ENCODE assay signal across 20 cellular contexts in the genomic region with DNA sequence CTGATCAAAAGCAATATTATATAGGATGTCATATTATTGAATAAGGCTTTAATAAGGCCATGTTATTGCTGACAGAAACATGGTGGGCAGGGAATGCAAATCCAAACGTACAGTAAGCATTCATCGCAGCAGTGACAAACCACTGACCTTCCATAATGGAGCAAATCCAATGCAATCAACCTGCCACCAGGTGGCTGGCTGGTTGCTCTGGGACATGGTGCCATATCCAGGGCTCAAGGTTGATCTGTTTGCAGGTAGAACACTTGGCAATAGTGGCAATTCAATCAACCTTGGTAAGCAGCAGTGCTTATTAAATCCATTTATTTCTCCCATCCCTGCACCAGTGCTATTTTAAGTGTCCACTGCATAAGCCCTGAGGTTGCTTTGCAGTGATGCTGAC.
DNase-seq lines count a peak whose midpoint lies in the region; ATAC-seq and TF ChIP-seq lines count a peak whose summit lies in the region.
"Had no signal": no experiment of that assay in that cellular context is flagged by ENCODE, and none has a peak within 500 bp of the region (broad histone marks: within the 10 kb centered on the region; RNA-seq: fewer than 3 reads in every experiment).

No MANE protein-coding gene starts in this region.

- intact Hi-C loops in Caco-2 (cut with micrococcal nuclease; ENCODE audit: unreplicated experiment) = loop anchor here (1.0 kb wide), 1 partner anchor 134 kb away; no protein-coding TSS in a partner anchor
- intact Hi-C loops in PC-9 (cut with micrococcal nuclease; ENCODE audit: unreplicated experiment) = no loop called here

- H3K4me3 ChIP-seq in Caco-2 (ENCODE audit: low read depth, low read length) (no peak overlapping the region), GM12875 (ENCODE audit: low read depth, low read length) (no peak overlapping the region), NT2/D1 (ENCODE audit: insufficient read length, low read depth) (no peak overlapping the region), fibroblast of villous mesenchyme (ENCODE audit: low read depth, low read length) (no peak overlapping the region), PC-9 (no peak overlapping the region)
- H3K4me3 ChIP-seq: left lung, upper lobe of right lung had no signal

- no peaks in the 10 kb centered on the region for H3K79me2 ChIP-seq in PC-9 (ENCODE audit: low read depth)

- no peak overlapping the region for H3K4me2 ChIP-seq in PC-9

- no peak overlapping the region for H3K4me3 Mint-ChIP-seq in Caco-2 (ENCODE audit: unreplicated experiment)
- H3K4me3 Mint-ChIP-seq: activated naive CD8-positive, alpha-beta T cell treated with anti-CD3 and anti-CD28 coated beads, Interleukin-2, amount 10 ng/mL, durations not matched to agents 7 days and 5 days; naive thymus-derived CD4-positive, alpha-beta T cell; T-cell had no signal

- H3K4me1 ChIP-seq in Caco-2 (no peaks in the 10 kb centered on the region), NT2/D1 (ENCODE audit: insufficient read depth, insufficient read length) (no peaks in the 10 kb centered on the region), PC-9 (replicated peaks; ENCODE audit: insufficient read depth) (no peaks in the 10 kb centered on the region)
- H3K4me1 ChIP-seq: left lung, upper lobe of right lung had no signal

- H2AFZ ChIP-seq in PC-9 = no peak overlapping the region

- H3K27ac ChIP-seq in PC-9 = no peak overlapping the region
- H3K27ac ChIP-seq: left lung, upper lobe of right lung had no signal

- H3K27me3 ChIP-seq in Caco-2 (replicated peaks; ENCODE audit: control insufficient read depth, insufficient read depth, low read length) = no peaks in the 10 kb centered on the region; the same call in 1 of the 2 replicates
- H3K27me3 ChIP-seq in NT2/D1 (ENCODE audit: insufficient read depth, insufficient read length) = no peaks in the 10 kb centered on the region
- H3K27me3 ChIP-seq in PC-9 (ENCODE audit: insufficient read depth, low read depth) = no peaks in the 10 kb centered on the region
- H3K27me3 ChIP-seq: left lung, upper lobe of right lung had no signal

- H3K9me3 Mint-ChIP-seq in Caco-2 (ENCODE audit: unreplicated experiment) = no peaks in the 10 kb centered on the region
- H3K9me3 Mint-ChIP-seq: naive thymus-derived CD4-positive, alpha-beta T cell; T-cell had no signal

- H3K9ac ChIP-seq in NT2/D1 (ENCODE audit: insufficient read length, low read depth) = no peak overlapping the region

- H3K4me1 Mint-ChIP-seq in Caco-2 (ENCODE audit: low read depth, unreplicated experiment) = no peaks in the 10 kb centered on the region

- H3K9me2 ChIP-seq in PC-9 (ENCODE audit: insufficient read depth) = no peaks in the 10 kb centered on the region

- CTCF ChIA-PET in Caco-2 (lab: Charles Lee) = no interaction called here
- CTCF ChIA-PET in PC-9 (lab: Charles Lee) = no interaction called here

- peak in 1 of 2 experiments; percentile 32 for DNase-seq in Caco-2
- DNase-seq in NT2/D1 (ENCODE audit: low read depth, low spot score) = peak; percentile 1
- no peak for DNase-seq in fibroblast of villous mesenchyme (ENCODE audit: low read depth)
- DNase-seq in PC-9 = no peak
- no peak for DNase-seq in NCI-H1092 (lab: John Stamatoyannopoulos, UW)
- DNase-seq in amygdala (lab: John Stamatoyannopoulos, UW) = no peak
- DNase-seq: activated CD4-positive, alpha-beta T cell treated with anti-CD3 and anti-CD28 coated beads for 1 hour; activated naive CD8-positive, alpha-beta T cell treated with anti-CD3 and anti-CD28 coated beads, Interleukin-2, amount 10 ng/mL, durations not matched to agents 7 days and 5 days; activated T-cell treated with anti-CD3 and anti-CD28 coated beads for 4 hours; cerebellar nuclear complex; GDM1; left lung; naive thymus-derived CD4-positive, alpha-beta T cell; NCI-H345; retina; stimulated activated CD4-positive, alpha-beta T cell treated with anti-CD3 and anti-CD28 coated beads, Interleukin-4, amount 100 ng/mL, for 24 hours; T-cell; upper lobe of right lung had no signal

- no peaks in the 10 kb centered on the region for H3F3A ChIP-seq in PC-9 (ENCODE audit: insufficient read depth, low read depth)

- H3K9me3 ChIP-seq in Caco-2 (no peaks in the 10 kb centered on the region), NT2/D1 (ENCODE audit: insufficient read depth, low read length) (no peaks in the 10 kb centered on the region), PC-9 (ENCODE audit: insufficient read depth, low read depth) (no peaks in the 10 kb centered on the region)
- H3K9me3 ChIP-seq: left lung, upper lobe of right lung had no signal

- H3K36me3 ChIP-seq in Caco-2 (ENCODE audit: control insufficient read depth, insufficient read depth, low read length) (no peaks in the 10 kb centered on the region), NT2/D1 (ENCODE audit: insufficient read depth, insufficient read length, low read length) (no peaks in the 10 kb centered on the region), PC-9 (ENCODE audit: low read depth) (no peaks in the 10 kb centered on the region)
- H3K36me3 ChIP-seq: left lung, upper lobe of right lung had no signal

- no peaks in the 10 kb centered on the region for H4K20me1 ChIP-seq in PC-9 (ENCODE audit: insufficient read depth)

- POLR2A ChIA-PET in Caco-2 (lab: Charles Lee) = no interaction called here
- POLR2A ChIA-PET in PC-9 (lab: Charles Lee; ENCODE audit: unreplicated experiment) = no interaction called here

- ATAC-seq in HG02763 (IDR thresholded peaks at IDR 0.05; ENCODE audit: unreplicated experiment) = no peak
- ATAC-seq: left lung; naive thymus-derived CD4-positive, alpha-beta T cell; T-cell; upper lobe of right lung had no signal

- no peaks in the 10 kb centered on the region for H3K36me3 Mint-ChIP-seq in Caco-2 (ENCODE audit: insufficient read depth, unreplicated experiment)
- H3K36me3 Mint-ChIP-seq: T-cell had no signal

- H3K27me3 Mint-ChIP-seq in Caco-2 (ENCODE audit: insufficient read depth, unreplicated experiment) = peaks cover 3% of the 10 kb centered on the region

- BruUV-seq in Caco-2 (replicated peaks; lab: Mats Ljungman, UMichigan) (no TSS peak), PC-9 (replicated peaks; lab: Mats Ljungman, UMichigan) (no TSS peak)

- H3K27ac Mint-ChIP-seq in Caco-2 (ENCODE audit: unreplicated experiment) = no peak overlapping the region
- H3K27ac Mint-ChIP-seq: activated naive CD8-positive, alpha-beta T cell treated with anti-CD3 and anti-CD28 coated beads, Interleukin-2, amount 10 ng/mL, durations not matched to agents 7 days and 5 days; naive thymus-derived CD4-positive, alpha-beta T cell; T-cell had no signal

- TF ChIP-seq CTCF in Caco-2 (IDR thresholded peaks at IDR 0.05; ENCODE audit: insufficient read depth in 1 of 2, low read depth in 1 of 2, low read length in 1 of 2, severe bottlenecking in 1 of 2, unreplicated experiment in 1 of 2) = peak; percentile 43 to 52
- TF ChIP-seq CTCF in GM12875 (IDR thresholded peaks at IDR 0.05; ENCODE audit: borderline replicate concordance, insufficient read depth, low read depth, low read length) = peak; percentile 34; the same call in 1 of the 2 replicates
- TF ChIP-seq CTCF in fibroblast of villous mesenchyme (IDR thresholded peaks at IDR 0.05; ENCODE audit: insufficient read depth, low read depth, low read length) = peak; percentile 12
- no peak; the same call in 1 of the 2 replicates for TF ChIP-seq CTCF in PC-9 (conservative IDR thresholded peaks at IDR 0.05)
